In genomic region chr1:8419172-8419571, GRCh38 we compare ENCODE assay signal across 11 cellular contexts.
DNase-seq lines count a peak whose midpoint lies in the region; ATAC-seq, FAIRE-seq and TF ChIP-seq lines count a peak whose summit lies in the region.
"Had no signal": no experiment of that assay in that cellular context is flagged by ENCODE, and none has a peak within 500 bp of the region (broad histone marks: within the 10 kb centered on the region; RNA-seq: fewer than 3 reads in every experiment).

No MANE protein-coding gene starts in this region.

- H2BK120ac ChIP-seq in IMR-90 (ENCODE audit: low read depth, low read length): 0 out of 2 replicates have a peak overlapping the region, but pooled peaks have one; percentile 9

- H3K14ac ChIP-seq in IMR-90 (replicated peaks; ENCODE audit: low read depth, low read length): no peak overlapping the region; the same call in 1 of the 2 replicates

- H2AK9ac ChIP-seq in IMR-90 (replicated peaks; ENCODE audit: low read depth, low read length, poor library complexity): no peak overlapping the region

- no peak overlapping the region for H2BK15ac ChIP-seq in IMR-90 (ENCODE audit: low read depth, low read length)

- BruUV-seq in IMR-90 (replicated peaks; lab: Mats Ljungman, UMichigan) (no TSS peak), K562 (replicated peaks; lab: Mats Ljungman, UMichigan) (no TSS peak)

- H2AFZ ChIP-seq in IMR-90 (replicated peaks; ENCODE audit: low read length, poor library complexity): no peak overlapping the region
- no peak overlapping the region for H2AFZ ChIP-seq in K562 (ENCODE audit: low read depth, low read length)

- whole genome bisulfite sequencing in IMR-90 (ENCODE audit: extremely low coverage in 2 of 2, insufficient read length in 1 of 2), 2 experiments: 25% methylated on average over 2 of the region's 6 CpGs; no CpG with 5 or more reads in 1 of the 2 experiments
- WGBS in K562 (ENCODE audit: insufficient coverage, low coverage, missing lambda C conversion rate): 95% methylated on average over 6 of the region's 6 CpGs
- 14% methylated on average over 6 of the region's 6 CpGs for WGBS in right lobe of liver (ENCODE audit: insufficient coverage, low coverage, low lambda C conversion rate, missing lambda C conversion rate)

- H3K4me3 Mint-ChIP-seq in activated T-helper 17 cell treated with anti-CD3 and anti-CD28 coated beads, Interleukin-2, amount 50 U/mL, for 72 hours: no peak overlapping the region

- TF ChIP-seq RAD21 in IMR-90 (IDR thresholded peaks at IDR 0.05; ENCODE audit: low read length) (peak; percentile 10; the same call in 1 of the 2 replicates), K562 (CRISPR knock-in tag; conservative IDR thresholded peaks at IDR 0.05 in 1 of 2, IDR thresholded peaks at IDR 0.05 in 1 of 2) (no peak)

- POLR2A ChIA-PET in IMR-90 (lab: Charles Lee; ENCODE audit: unreplicated experiment) (no interaction called here), K562 (lab: Yijun Ruan, JAX) (interaction anchor here (0.7 to 2.5 kb wide), 3 partner anchors 10 to 13 kb away, joined by 3 to 8 read pairs (median 4); no protein-coding TSS in a partner anchor)

- no peak for FAIRE-seq in K562 (lab: Jason Lieb, UNC)

- H3K27ac ChIP-seq in IMR-90 (ENCODE audit: insufficient read depth, low read length): peak overlapping the region; percentile 35; the same call in 1 of the 2 replicates
- no peak overlapping the region for H3K27ac ChIP-seq in K562 (ENCODE audit: extremely low read depth, low read depth, low read length)
- peak overlapping the region; percentile 93 to 96 (median 93) for H3K27ac ChIP-seq in right lobe of liver
- peak overlapping the region; percentile 99 for H3K27ac ChIP-seq in subcutaneous abdominal adipose tissue (ENCODE audit: low read depth, low read length)

- intact Hi-C loops in IMR-90 (cut with micrococcal nuclease) (no loop called here), K562 (cut with micrococcal nuclease) (no loop called here), right lobe of liver (cut with DNase I) (no loop called here)

- no peaks in the 10 kb centered on the region for H3K9me3 Mint-ChIP-seq in activated T-helper 17 cell treated with anti-CD3 and anti-CD28 coated beads, Interleukin-2, amount 50 U/mL, for 72 hours

- H3K23ac ChIP-seq in IMR-90 (ENCODE audit: low read depth, low read length): peak overlapping the region; percentile 62

- H3K27me3 ChIP-seq in IMR-90 (ENCODE audit: control insufficient read depth, insufficient read depth, low read length): no peaks in the 10 kb centered on the region
- H3K27me3 ChIP-seq in K562 (ENCODE audit: control insufficient read depth in 2 of 2, insufficient read depth in 2 of 2, low read length in 2 of 2): no peaks in the 10 kb centered on the region
- no peaks in the 10 kb centered on the region for H3K27me3 ChIP-seq in right lobe of liver
- H3K27me3 ChIP-seq in subcutaneous abdominal adipose tissue (ENCODE audit: control insufficient read depth in 5 of 5, insufficient read depth in 4 of 5, low read length in 5 of 5): no peaks in the 10 kb centered on the region

- TF ChIP-seq CTCF in IMR-90 (conservative IDR thresholded peaks at IDR 0.05; ENCODE audit: low read depth, low read length): no peak
- no peak for TF ChIP-seq CTCF in K562 (IDR thresholded peaks at IDR 0.05 in 2 of 3, conservative IDR thresholded peaks at IDR 0.05 in 1 of 3; ENCODE audit: insufficient read depth in 2 of 3, low read depth in 1 of 3, low read length in 3 of 3)
- TF ChIP-seq CTCF in right lobe of liver (IDR thresholded peaks at IDR 0.05): no peak

- no peak overlapping the region for H3K18ac ChIP-seq in IMR-90 (ENCODE audit: low read depth, low read length)

- TF ChIP-seq EP300 in K562 (IDR thresholded peaks at IDR 0.05; ENCODE audit: low read length): no peak

- peaks cover 18% of the 10 kb centered on the region for H3K4me1 ChIP-seq in IMR-90 (ENCODE audit: control insufficient read depth, insufficient read depth, low read length)
- peaks cover 9 to 11% of the 10 kb centered on the region in 2 experiments; a peak in 4 of 5 replicates for H3K4me1 ChIP-seq in K562 (replicated peaks in 1 of 2; ENCODE audit: control insufficient read depth in 2 of 2, insufficient read depth in 2 of 2, low read length in 2 of 2)
- H3K4me1 ChIP-seq in right lobe of liver: peaks cover 0 to 72% (median 30%) of the 10 kb centered on the region in 4 donors
- H3K4me1 ChIP-seq in subcutaneous abdominal adipose tissue (ENCODE audit: control insufficient read depth in 5 of 5, insufficient read depth in 5 of 5, low read length in 5 of 5): peaks cover 12 to 74% (median 71%) of the 10 kb centered on the region in 5 donors

- dilution Hi-C loops in IMR-90 (cut with HindIII; ENCODE audit: low sequenced_read_pairs, unreplicated experiment): no loop called here

- peak overlapping the region; percentile 23 for H2BK5ac ChIP-seq in IMR-90 (ENCODE audit: low read depth, low read length, poor library complexity, severe bottlenecking)

- H3K27ac Mint-ChIP-seq in activated T-helper 17 cell treated with anti-CD3 and anti-CD28 coated beads, Interleukin-2, amount 50 U/mL, for 72 hours: no peak overlapping the region

- H3K9ac ChIP-seq in IMR-90 (ENCODE audit: low read depth, low read length) (peak overlapping the region; percentile 40; the same call in 1 of the 2 replicates), K562 (ENCODE audit: insufficient read depth in 1 of 2, low read depth in 2 of 2, low read length in 2 of 2) (no peak overlapping the region), subcutaneous abdominal adipose tissue (ENCODE audit: low read length in 5 of 5) (peak overlapping the region in 3 of 5 donors; percentile 22 to 98 (median 32))

- no peak overlapping the region for H4K91ac ChIP-seq in IMR-90 (ENCODE audit: insufficient read depth, low read depth, low read length)

- H4K5ac ChIP-seq in IMR-90 (ENCODE audit: low read depth, low read length): no peak overlapping the region

- H3K4me3 ChIP-seq in IMR-90 (ENCODE audit: insufficient read depth, low read depth, low read length) (no peak overlapping the region), K562 (no peak overlapping the region), right lobe of liver (peak overlapping the region in 2 of 3 donors; percentile 66 to 70), subcutaneous abdominal adipose tissue (ENCODE audit: low read depth in 1 of 5, low read length in 5 of 5) (peak overlapping the region; percentile 32 to 97 (median 92))

- peaks cover 8% of the 10 kb centered on the region for H3K9me1 ChIP-seq in IMR-90 (ENCODE audit: insufficient read depth, low read length)
- no peaks in the 10 kb centered on the region for H3K9me1 ChIP-seq in K562 (ENCODE audit: control insufficient read depth, insufficient read depth, low read length)

- H3K4me2 ChIP-seq in IMR-90 (ENCODE audit: low read depth, low read length) (peak overlapping the region; percentile 60), K562 (ENCODE audit: insufficient read depth, low read length) (no peak overlapping the region)

- CTCF ChIA-PET in IMR-90 (lab: Yijun Ruan, JAX): interaction anchor here (3.7 kb wide), 1 partner anchor 10 kb away, joined by 17 read pairs; no protein-coding TSS in a partner anchor
- CTCF ChIA-PET in K562 (lab: Yijun Ruan, JAX; ENCODE audit: low intra/inter-chr PET ratio): no interaction called here

- H3K9me3 ChIP-seq in IMR-90 (ENCODE audit: control insufficient read depth, insufficient read depth, low read length): no peaks in the 10 kb centered on the region
- H3K9me3 ChIP-seq in K562 (replicated peaks; ENCODE audit: control insufficient read depth, insufficient read depth, low read depth, low read length): no peaks in the 10 kb centered on the region
- no peaks in the 10 kb centered on the region for H3K9me3 ChIP-seq in right lobe of liver
- no peaks in the 10 kb centered on the region for H3K9me3 ChIP-seq in subcutaneous abdominal adipose tissue (ENCODE audit: control insufficient read depth in 5 of 5, low read length in 5 of 5)

- ATAC-seq in IMR-90 (ENCODE audit: low read depth): no peak
- no peak for ATAC-seq in K562
- ATAC-seq in right lobe of liver: peak in 3 of 4 donors; percentile 3 to 14 (median 7)
- no peak for ATAC-seq in activated T-helper 17 cell treated with anti-CD3 and anti-CD28 coated beads, Interleukin-2, amount 50 U/mL, for 72 hours (replicated peaks)
- no peak for ATAC-seq in GM18870 (IDR thresholded peaks at IDR 0.05; ENCODE audit: unreplicated experiment)
- ATAC-seq in HG03196 (IDR thresholded peaks at IDR 0.05; ENCODE audit: unreplicated experiment): no peak

- H3K4me1 Mint-ChIP-seq in activated T-helper 17 cell treated with anti-CD3 and anti-CD28 coated beads, Interleukin-2, amount 50 U/mL, for 72 hours: peaks cover 28% of the 10 kb centered on the region

- 0 out of 2 replicates have a peak overlapping the region, but pooled peaks have one; percentile 24 for H3K4ac ChIP-seq in IMR-90 (ENCODE audit: low read depth, low read length)

- peaks cover 8 to 66% of the 10 kb centered on the region in 2 experiments for H3K79me1 ChIP-seq in IMR-90 (ENCODE audit: low read depth in 1 of 2, low read length in 2 of 2)

- peaks cover 29% of the 10 kb centered on the region for H3K36me3 Mint-ChIP-seq in activated T-helper 17 cell treated with anti-CD3 and anti-CD28 coated beads, Interleukin-2, amount 50 U/mL, for 72 hours (ENCODE audit: low read depth)

- TF ChIP-seq POLR2A in IMR-90 (IDR thresholded peaks at IDR 0.05; ENCODE audit: low read depth, low read length) (no peak), K562 (conservative IDR thresholded peaks at IDR 0.05) (no peak), right lobe of liver (IDR thresholded peaks at IDR 0.05) (no peak)

- 0 out of 2 replicates have a peak overlapping the region, but pooled peaks have one; percentile 26 for H2AK5ac ChIP-seq in IMR-90 (ENCODE audit: low read depth, low read length)

- H3K79me2 ChIP-seq in K562 (ENCODE audit: control insufficient read depth, insufficient read depth, low read length): peaks cover 23% of the 10 kb centered on the region

- H3K36me3 ChIP-seq in IMR-90 (ENCODE audit: control insufficient read depth, insufficient read depth, low read length) (peaks cover 23% of the 10 kb centered on the region), K562 (ENCODE audit: control insufficient read depth, insufficient read depth, low read length) (peaks cover 57% of the 10 kb centered on the region), right lobe of liver (no peaks in the 10 kb centered on the region), subcutaneous abdominal adipose tissue (ENCODE audit: control insufficient read depth in 5 of 5, insufficient read depth in 5 of 5, low read length in 5 of 5) (peaks cover 2 to 27% (median 19%) of the 10 kb centered on the region in 5 donors)

- no peak overlapping the region for H4K8ac ChIP-seq in IMR-90 (ENCODE audit: low read depth in 2 of 2, low read length in 2 of 2)

- peak; percentile 53 for DNase-seq in IMR-90
- DNase-seq in K562 (ENCODE audit: extremely low read depth in 1 of 4, low spot score in 3 of 4): no peak
- no peak for DNase-seq in right lobe of liver
- no peak for DNase-seq in D341Med (ENCODE audit: low spot score)
- DNase-seq: activated naive CD4-positive, alpha-beta T cell treated with Interleukin-2 at 50 U/mL for 16 hours; erythroblast; NCI-H1694 had no signal

- H3K27me3 Mint-ChIP-seq in activated T-helper 17 cell treated with anti-CD3 and anti-CD28 coated beads, Interleukin-2, amount 50 U/mL, for 72 hours: no peaks in the 10 kb centered on the region

- H3K56ac ChIP-seq in IMR-90 (ENCODE audit: extremely low read depth, insufficient read depth, low read length): no peak overlapping the region

- no peak overlapping the region for H2BK20ac ChIP-seq in IMR-90 (ENCODE audit: low read depth, low read length)

- peaks cover 44% of the 10 kb centered on the region for H4K20me1 ChIP-seq in IMR-90 (ENCODE audit: insufficient read depth, low read length)
- 0 out of 2 replicates have a peak, but pooled peaks cover under 1% of the 10 kb centered on the region for H4K20me1 ChIP-seq in K562 (replicated peaks; ENCODE audit: control insufficient read depth, insufficient read depth, low read length)

- in situ Hi-C loops in IMR-90 (cut with MboI; ENCODE audit: low sequenced_read_pairs) (no loop called here), K562 (cut with MboI) (no loop called here)

Comparison
In these comparisons a context has a peak if more than half of its experiments do, and no peak if none do; other contexts are left out.
1. ATAC-seq: peak in right lobe of liver (3 of 4); none in IMR-90 (single experiment), K562 (single experiment), activated T-helper 17 cell treated with anti-CD3 and anti-CD28 coated beads, Interleukin-2, amount 50 U/mL, for 72 hours (single experiment), GM18870 (single experiment) and HG03196 (single experiment).
2. H3K4me3 ChIP-seq: peak in right lobe of liver (2 of 3) and subcutaneous abdominal adipose tissue (5 of 5); none in IMR-90 (single experiment) and K562 (single experiment).
3. H3K9ac ChIP-seq: peak in IMR-90 (single experiment) and subcutaneous abdominal adipose tissue (3 of 5); none in K562 (0 of 2).